In the genomic region with DNA sequence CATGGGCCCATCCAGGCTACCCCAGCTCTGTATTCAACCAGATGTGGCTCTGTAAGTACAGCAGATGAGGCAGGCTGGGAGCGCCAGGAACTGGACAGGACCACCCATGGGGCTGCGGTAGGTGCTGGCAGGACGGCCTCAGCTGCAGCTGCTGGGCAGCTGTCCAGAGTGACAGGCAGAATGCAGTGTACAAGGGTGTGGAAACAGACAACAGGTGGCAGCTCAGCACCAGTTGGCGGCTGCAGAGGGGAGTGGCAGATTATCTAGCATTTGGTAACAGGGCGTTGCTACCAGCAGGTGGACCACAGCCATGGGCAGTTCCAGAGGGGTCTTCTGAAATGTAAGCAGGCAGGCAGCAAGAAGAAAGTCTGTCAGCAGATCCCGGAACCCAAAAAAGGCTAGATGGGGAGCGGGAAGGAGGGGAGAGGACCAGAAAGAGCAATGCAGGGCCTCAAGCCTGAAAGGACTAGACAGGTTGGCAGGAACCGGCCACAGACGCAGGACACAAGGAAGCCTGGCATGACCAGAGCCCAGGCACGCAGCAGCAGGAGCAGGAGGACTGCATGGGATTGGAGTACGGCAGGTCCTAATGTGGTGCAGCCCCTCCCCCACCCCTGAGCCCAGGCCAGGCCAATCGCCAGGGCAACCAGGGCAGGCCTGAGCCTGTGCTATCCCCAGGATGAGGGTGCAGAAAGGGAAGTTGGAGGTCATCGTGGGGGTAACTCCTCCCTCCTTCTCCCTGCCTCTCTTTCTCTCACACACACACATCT, we compare ENCODE assay signal across 10 cellular contexts. TPM values are rescaled to one million over a fixed set of nuclear protein-coding genes. Genes with fewer than 3 reads are reported as not detected.
DNase-seq lines count a peak whose midpoint lies in the region; ATAC-seq and TF ChIP-seq lines count a peak whose summit lies in the region.
"Had no signal": no experiment of that assay in that cellular context is flagged by ENCODE, and none has a peak within 500 bp of the region (broad histone marks: within the 10 kb centered on the region; RNA-seq: fewer than 3 reads in every experiment).

No MANE protein-coding gene starts in this region.

- no peaks in the 10 kb centered on the region for H3K9me2 ChIP-seq in PC-9 (ENCODE audit: insufficient read depth)

- H3K79me2 ChIP-seq in PC-9 (ENCODE audit: low read depth) = no peaks in the 10 kb centered on the region

- no peak for TF ChIP-seq CTCF in CD14-positive monocyte (IDR thresholded peaks at IDR 0.05)
- TF ChIP-seq CTCF in mucosa of descending colon (IDR thresholded peaks at IDR 0.05) = no peak
- no peak for TF ChIP-seq CTCF in PC-9 (conservative IDR thresholded peaks at IDR 0.05)

- BruUV-seq in PC-9 (replicated peaks; lab: Mats Ljungman, UMichigan) = no TSS peak

- peak overlapping the region in 3 of 7 donors; percentile 32 to 52 (median 48) for H3K27ac Mint-ChIP-seq in CD14-positive monocyte

- H3K9me3 Mint-ChIP-seq in CD14-positive monocyte = no peaks in the 10 kb centered on the region
- H3K9me3 Mint-ChIP-seq: T-cell had no signal

- CTCF ChIA-PET in PC-9 (lab: Charles Lee) = interaction anchor here (0.6 to 0.7 kb wide), 2 partner anchors 194 to 247 kb away, joined by 3 read pairs; no protein-coding TSS in a partner anchor

- no peak overlapping the region for H3K4me2 ChIP-seq in PC-9

- H3K36me3 ChIP-seq in mucosa of descending colon (ENCODE audit: low read depth) (no peaks in the 10 kb centered on the region), PC-9 (ENCODE audit: low read depth) (no peaks in the 10 kb centered on the region)

- H4K20me1 ChIP-seq in PC-9 (ENCODE audit: insufficient read depth) = no peaks in the 10 kb centered on the region

- POLR2A ChIA-PET in PC-9 (lab: Charles Lee; ENCODE audit: unreplicated experiment) = no interaction called here

- no peaks in the 10 kb centered on the region for H3K36me3 Mint-ChIP-seq in CD14-positive monocyte
- H3K36me3 Mint-ChIP-seq: T-cell had no signal

- DNase-seq in CD14-positive monocyte (ENCODE audit: low spot score) = peak; percentile 37
- DNase-seq in NCI-H146 (lab: John Stamatoyannopoulos, UW) = peak; percentile 88
- DNase-seq in UCSD-AML1 (lab: John Stamatoyannopoulos, UW; ENCODE audit: unreplicated experiment) = peak; percentile 48
- peak; percentile 88 to 91 (median 90) for DNase-seq in mucosa of descending colon
- no peak for DNase-seq in PC-9
- DNase-seq: mesendoderm, T-cell had no signal

- H3K27me3 ChIP-seq in PC-9 (ENCODE audit: insufficient read depth, low read depth) = peaks cover 11% of the 10 kb centered on the region

- intact Hi-C loops in CD14-positive monocyte (cut with micrococcal nuclease) (no loop called here), mucosa of descending colon (cut with DNase I, micrococcal nuclease) (no loop called here), PC-9 (cut with micrococcal nuclease; ENCODE audit: unreplicated experiment) (no loop called here)

- H3K9me3 ChIP-seq in mucosa of descending colon (no peaks in the 10 kb centered on the region), PC-9 (ENCODE audit: insufficient read depth, low read depth) (no peaks in the 10 kb centered on the region)

- H3K27me3 Mint-ChIP-seq in CD14-positive monocyte (ENCODE audit: low read depth in 3 of 3) = peaks cover 4 to 18% (median 14%) of the 10 kb centered on the region in 3 donors

- H2AFZ ChIP-seq in PC-9 = no peak overlapping the region

- H3K4me1 Mint-ChIP-seq in CD14-positive monocyte = peaks cover 8% of the 10 kb centered on the region
- H3K4me1 Mint-ChIP-seq: T-cell had no signal

- H3F3A ChIP-seq in PC-9 (ENCODE audit: insufficient read depth, low read depth) = no peaks in the 10 kb centered on the region

- ATAC-seq in mucosa of descending colon (peak; percentile 93), HG03097 (IDR thresholded peaks at IDR 0.05; ENCODE audit: low FRiP score, unreplicated experiment) (no peak), HG03025 (IDR thresholded peaks at IDR 0.05; ENCODE audit: low FRiP score, unreplicated experiment) (no peak), HG03039 (IDR thresholded peaks at IDR 0.05; ENCODE audit: unreplicated experiment) (no peak)
- ATAC-seq: T-cell had no signal

- peaks cover 16% of the 10 kb centered on the region for H3K4me1 ChIP-seq in mucosa of descending colon (ENCODE audit: low read depth)
- H3K4me1 ChIP-seq in PC-9 (replicated peaks; ENCODE audit: insufficient read depth) = no peaks in the 10 kb centered on the region

- H3K27ac ChIP-seq in PC-9 = no peak overlapping the region

- no peak overlapping the region for H3K4me3 ChIP-seq in mucosa of descending colon
- H3K4me3 ChIP-seq in PC-9 = no peak overlapping the region

- H3K4me3 Mint-ChIP-seq in CD14-positive monocyte = peak overlapping the region in 1 of 2 donors; percentile 20
- H3K4me3 Mint-ChIP-seq: T-cell had no signal

RNA-seq across cellular contexts. Expression of gene PKDCC, which starts 24.7 kb away (rescaled TPM):
- not detected for polyA plus RNA-seq in CD14-positive monocyte
- total RNA-seq in mucosa of descending colon = 10 to 100 TPM; 79.3 to 88.8 (median 80.7) TPM
- total RNA-seq in PC-9 (2021) = 3.9 and 5.5 TPM in 2 replicates

Comparison
In these comparisons a context has a peak if more than half of its experiments do, and no peak if none do; other contexts are left out.
1. DNase-seq: peak in CD14-positive monocyte (single experiment), NCI-H146 (single experiment), UCSD-AML1 (single experiment) and mucosa of descending colon (3 of 3); none in PC-9 (0 of 2).
2. RNA of gene PKDCC, which starts 24.7 kb away (total RNA-seq): 79.3 to 88.8 TPM in mucosa of descending colon; 3.9 to 5.5 TPM in PC-9; every median in the first group is over 10 times any median in the second.